In the genomic region with DNA sequence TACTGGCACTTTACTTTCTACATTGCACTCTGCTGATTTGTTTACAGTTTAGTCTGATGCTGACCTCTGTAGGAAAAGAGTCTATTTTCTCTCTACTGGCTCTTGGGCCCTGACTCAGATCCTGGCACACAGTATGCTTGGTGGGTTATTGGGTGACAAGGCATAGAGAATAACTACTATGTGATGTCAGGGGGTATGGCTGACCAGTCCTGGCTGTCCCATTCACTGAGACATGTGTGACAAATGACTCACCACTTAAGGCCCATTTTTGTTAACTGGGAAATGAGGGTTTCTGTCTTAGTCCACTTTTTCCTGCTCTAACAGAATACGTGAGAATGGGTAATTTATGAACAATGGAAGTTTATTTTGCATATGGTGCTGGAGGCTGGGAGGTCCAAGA, we compare ENCODE assay signal across 19 cellular contexts.
A peak's percentile ranks its signal among the peaks of the same experiment; 100 is the strongest.
DNase-seq lines count a peak whose midpoint lies in the region; ATAC-seq and TF ChIP-seq lines count a peak whose summit lies in the region.
"Had no signal": no experiment of that assay in that cellular context is flagged by ENCODE, and none has a peak within 500 bp of the region (broad histone marks: within the 10 kb centered on the region; RNA-seq: fewer than 3 reads in every experiment).

No MANE protein-coding gene starts in this region.

- DNase-seq in Daoy (ENCODE audit: low read depth) (peak; percentile 82), chondrocyte (ENCODE audit: low spot score) (no peak), osteoblast (ENCODE audit: insufficient read length, low spot score, missing footprints) (peak; percentile 89), kidney glomerular epithelial cell (lab: John Stamatoyannopoulos, UW) (no peak), epidermal melanocyte (ENCODE audit: insufficient read length, low spot score) (no peak), HT-29 (ENCODE audit: low spot score) (no peak), Right ventricle myocardium inferior (ENCODE audit: missing footprints) (no peak)
- DNase-seq: activated CD4-positive, alpha-beta T cell treated with anti-CD3 and anti-CD28 coated beads for 1 hour; activated CD8-positive, alpha-beta memory T cell treated with anti-CD3 and anti-CD28 coated beads, Interleukin-2, amount 50 U/mL, for 4 hours; activated naive CD4-positive, alpha-beta T cell treated with anti-CD3 and anti-CD28 coated beads, Interleukin-2, amount 10 ng/mL, durations not matched to agents 7 days and 5 days; AML-193; KG1; left ventricle myocardium inferior; naive B cell; NCI-H1417; NCI-H2171 treated with DMSO at 0.1 percent for 48 hours; stomach had no signal

- peaks cover 38% of the 10 kb centered on the region for H3K4me1 Mint-ChIP-seq in chondrocyte (ENCODE audit: low read depth)
- H3K4me1 Mint-ChIP-seq: activated naive CD4-positive, alpha-beta T cell treated with anti-CD3 and anti-CD28 coated beads, Interleukin-2, amount 10 ng/mL, durations not matched to agents 7 days and 5 days; naive B cell had no signal

- no peak overlapping the region for H2AFZ ChIP-seq in osteoblast (ENCODE audit: low read length)

- H3K36me3 ChIP-seq in osteoblast (ENCODE audit: insufficient read depth, low read length): no peaks in the 10 kb centered on the region
- H3K36me3 ChIP-seq: left ventricle myocardium inferior, stomach had no signal

- no peak overlapping the region for H3K27ac ChIP-seq in osteoblast (ENCODE audit: low read depth, low read length)
- H3K27ac ChIP-seq: left ventricle myocardium inferior had no signal

- H3K4me1 ChIP-seq in osteoblast (ENCODE audit: insufficient read depth, low read length): no peaks in the 10 kb centered on the region

- intact Hi-C loops in Right ventricle myocardium inferior (cut with DNase I): no loop called here

- peaks cover 5% of the 10 kb centered on the region for H3K36me3 Mint-ChIP-seq in chondrocyte (ENCODE audit: low read depth)
- H3K36me3 Mint-ChIP-seq: activated naive CD4-positive, alpha-beta T cell treated with anti-CD3 and anti-CD28 coated beads, Interleukin-2, amount 10 ng/mL, durations not matched to agents 7 days and 5 days; naive B cell had no signal

- H3K27me3 Mint-ChIP-seq in chondrocyte (ENCODE audit: low read depth): no peaks in the 10 kb centered on the region
- H3K27me3 Mint-ChIP-seq: activated naive CD4-positive, alpha-beta T cell treated with anti-CD3 and anti-CD28 coated beads, Interleukin-2, amount 10 ng/mL, durations not matched to agents 7 days and 5 days had no signal

- peaks cover 3% of the 10 kb centered on the region for H3K27me3 ChIP-seq in osteoblast (ENCODE audit: insufficient read depth, low read length)
- H3K27me3 ChIP-seq: stomach had no signal

- peak overlapping the region; percentile 30 for H3K27ac Mint-ChIP-seq in chondrocyte (ENCODE audit: unreplicated experiment)
- H3K27ac Mint-ChIP-seq: activated naive CD4-positive, alpha-beta T cell treated with anti-CD3 and anti-CD28 coated beads, Interleukin-2, amount 10 ng/mL, durations not matched to agents 7 days and 5 days; naive B cell had no signal

- no peaks in the 10 kb centered on the region for H3K79me2 ChIP-seq in osteoblast (ENCODE audit: insufficient read depth, low read length)

- no peaks in the 10 kb centered on the region for H4K20me1 ChIP-seq in osteoblast (ENCODE audit: insufficient read depth, low read length)

- no peaks in the 10 kb centered on the region for H3K9me3 ChIP-seq in osteoblast (ENCODE audit: low read depth, low read length)
- H3K9me3 ChIP-seq: left ventricle myocardium inferior, stomach had no signal

- H3K4me3 Mint-ChIP-seq in chondrocyte (ENCODE audit: unreplicated experiment): no peak overlapping the region
- H3K4me3 Mint-ChIP-seq: activated naive CD4-positive, alpha-beta T cell treated with anti-CD3 and anti-CD28 coated beads, Interleukin-2, amount 10 ng/mL, durations not matched to agents 7 days and 5 days; naive B cell had no signal

- H3K9me3 Mint-ChIP-seq in chondrocyte (ENCODE audit: low read depth): no peaks in the 10 kb centered on the region
- H3K9me3 Mint-ChIP-seq: activated naive CD4-positive, alpha-beta T cell treated with anti-CD3 and anti-CD28 coated beads, Interleukin-2, amount 10 ng/mL, durations not matched to agents 7 days and 5 days had no signal

- no peak overlapping the region for H3K4me2 ChIP-seq in osteoblast (ENCODE audit: insufficient read depth, low read length)

- no peak for TF ChIP-seq CTCF in chondrocyte (IDR thresholded peaks at IDR 0.05)
- no peak for TF ChIP-seq CTCF in osteoblast (IDR thresholded peaks at IDR 0.05; ENCODE audit: extremely low read depth, low read depth, low read length)

- peak; percentile 37 for ATAC-seq in GM21619 (IDR thresholded peaks at IDR 0.05; ENCODE audit: unreplicated experiment)
- ATAC-seq in Right ventricle myocardium inferior: no peak
- ATAC-seq: HCT116 had no signal

- no peak overlapping the region for H3K4me3 ChIP-seq in osteoblast (ENCODE audit: insufficient read depth, low read length)
- H3K4me3 ChIP-seq: left ventricle myocardium inferior, stomach had no signal

Comparison
In these comparisons a context has a peak if more than half of its experiments do, and no peak if none do; other contexts are left out.
1. DNase-seq: peak in Daoy (single experiment) and osteoblast (single experiment); none in chondrocyte (single experiment), kidney glomerular epithelial cell (single experiment), epidermal melanocyte (single experiment), HT-29 (single experiment) and Right ventricle myocardium inferior (single experiment).